ENCODE assay signal across 1 cellular context in the genomic region with DNA sequence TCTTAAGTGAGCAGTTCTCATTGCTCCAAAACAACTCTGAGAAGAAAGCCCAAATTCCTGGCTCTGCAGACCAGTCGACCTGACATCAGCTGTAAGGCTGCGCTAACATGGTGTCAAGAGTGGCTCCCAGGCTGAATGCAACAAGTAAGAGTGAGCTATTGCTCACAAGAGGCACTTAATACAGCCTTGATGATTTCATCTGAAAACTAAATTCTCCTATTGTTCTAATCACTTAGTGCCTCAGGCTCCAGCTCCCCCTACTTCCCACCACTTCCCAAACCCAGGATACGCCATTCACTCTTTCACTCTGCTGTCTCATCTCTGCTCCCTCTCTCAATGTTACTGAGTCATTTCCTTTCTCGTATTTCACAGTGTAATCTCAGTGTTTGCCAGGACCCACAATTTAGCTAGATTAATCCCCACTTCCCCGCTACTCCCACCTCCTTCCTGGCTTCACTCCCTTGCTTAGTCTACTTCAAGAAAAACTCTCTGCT.
TF ChIP-seq lines count a peak whose summit lies in the region.

No MANE protein-coding gene starts in this region.

TF ChIP-seq in HEK293, 187 proteins besides CTCF, POLR2A, EP300 and RAD21 (continued from another document and continues in another):
- TF ChIP-seq KLF17 (tag by site-specific recombination; IDR thresholded peaks at IDR 0.05) (peak; percentile 78), ZBTB48 (tag by site-specific recombination; IDR thresholded peaks at IDR 0.05) (no peak), ZNF132 (tag by site-specific recombination; IDR thresholded peaks at IDR 0.05; ENCODE audit: borderline replicate concordance) (no peak), ZNF664 (tag by site-specific recombination; IDR thresholded peaks at IDR 0.05) (no peak), IKZF3 (tag by site-specific recombination; IDR thresholded peaks at IDR 0.05) (peak; percentile 66; the same call in 1 of the 2 replicates), MZF1 (tag by site-specific recombination; IDR thresholded peaks at IDR 0.05; ENCODE audit: borderline replicate concordance) (peak; percentile 98), SP2 (tag by site-specific recombination; IDR thresholded peaks at IDR 0.05) (peak; percentile 45), ZBTB21 (tag by site-specific recombination; IDR thresholded peaks at IDR 0.05) (peak; percentile 63), ZNF645 (tag by site-specific recombination; IDR thresholded peaks at IDR 0.05) (no peak), KLF8 (tag by site-specific recombination; IDR thresholded peaks at IDR 0.05) (peak; percentile 72), SCRT2 (tag by site-specific recombination; IDR thresholded peaks at IDR 0.05) (peak; percentile 96), ZNF423 (tag by site-specific recombination; IDR thresholded peaks at IDR 0.05) (no peak), KLF10 (tag by site-specific recombination; IDR thresholded peaks at IDR 0.05) (0 out of 2 replicates have a peak, but pooled peaks have one; percentile 14), ZNF214 (tag by site-specific recombination; IDR thresholded peaks at IDR 0.05; ENCODE audit: borderline replicate concordance) (no peak), ZNF138 (tag by site-specific recombination; IDR thresholded peaks at IDR 0.05; ENCODE audit: borderline replicate concordance) (no peak), ZNF544 (tag by site-specific recombination; IDR thresholded peaks at IDR 0.05) (no peak), ZNF24 (tag by site-specific recombination; IDR thresholded peaks at IDR 0.05) (peak; percentile 87), SP3 (tag by site-specific recombination; IDR thresholded peaks at IDR 0.05) (0 out of 2 replicates have a peak, but pooled peaks have one; percentile 38), SALL2 (tag by site-specific recombination; IDR thresholded peaks at IDR 0.05; ENCODE audit: borderline replicate concordance) (no peak), EGR2 (tag by site-specific recombination; IDR thresholded peaks at IDR 0.05; ENCODE audit: low read depth) (peak; percentile 69), ZNF157 (tag by site-specific recombination; IDR thresholded peaks at IDR 0.05) (no peak), FEZF1 (tag by site-specific recombination; IDR thresholded peaks at IDR 0.05) (peak; percentile 47; the same call in 1 of the 2 replicates), ZNF76 (tag by site-specific recombination; IDR thresholded peaks at IDR 0.05; ENCODE audit: borderline replicate concordance, low read depth) (no peak), BCL11B (tag by site-specific recombination; IDR thresholded peaks at IDR 0.05; ENCODE audit: low read depth) (no peak), GLIS1 (tag by site-specific recombination; IDR thresholded peaks at IDR 0.05) (no peak), ZNF521 (tag by site-specific recombination; IDR thresholded peaks at IDR 0.05) (no peak), ZNF558 (tag by site-specific recombination; IDR thresholded peaks at IDR 0.05) (peak; percentile 47; the same call in 1 of the 2 replicates), ZNF830 (tag by site-specific recombination; IDR thresholded peaks at IDR 0.05; ENCODE audit: low read depth) (no peak), ZNF10 (tag by site-specific recombination; IDR thresholded peaks at IDR 0.05) (peak; percentile 46; the same call in 1 of the 2 replicates), KLF9 (tag by site-specific recombination; IDR thresholded peaks at IDR 0.05; ENCODE audit: low read depth) (no peak), ZNF473 (tag by site-specific recombination; IDR thresholded peaks at IDR 0.05) (no peak), ZNF777 (tag by site-specific recombination; IDR thresholded peaks at IDR 0.05; ENCODE audit: borderline replicate concordance) (no peak), ZBTB6 (tag by site-specific recombination; IDR thresholded peaks at IDR 0.05) (peak; percentile 34; the same call in 1 of the 2 replicates), ZNF311 (tag by site-specific recombination; IDR thresholded peaks at IDR 0.05; ENCODE audit: borderline replicate concordance) (no peak), ZNF626 (tag by site-specific recombination; IDR thresholded peaks at IDR 0.05) (no peak), ZBTB11 (tag by site-specific recombination; conservative IDR thresholded peaks at IDR 0.05; ENCODE audit: low read depth) (no peak), ZNF629 (tag by site-specific recombination; IDR thresholded peaks at IDR 0.05) (peak; percentile 95), ZNF768 (tag by site-specific recombination; IDR thresholded peaks at IDR 0.05) (no peak), ZNF394 (tag by site-specific recombination; IDR thresholded peaks at IDR 0.05; ENCODE audit: borderline replicate concordance) (peak; percentile 97), ZBTB17 (tag by site-specific recombination; IDR thresholded peaks at IDR 0.05) (peak; percentile 89), RBAK (tag by site-specific recombination; IDR thresholded peaks at IDR 0.05) (no peak; the same call in 1 of the 2 replicates), ZNF2 (tag by site-specific recombination; IDR thresholded peaks at IDR 0.05) (peak; percentile 62; the same call in 1 of the 2 replicates), MYNN (tag by site-specific recombination; IDR thresholded peaks at IDR 0.05; ENCODE audit: borderline replicate concordance) (no peak), TRIM28 (IDR thresholded peaks at IDR 0.05; ENCODE audit: borderline replicate concordance, low read length) (peak; percentile 85; the same call in 1 of the 2 replicates), ZNF350 (tag by site-specific recombination; IDR thresholded peaks at IDR 0.05) (no peak), ZNF184 (tag by site-specific recombination; IDR thresholded peaks at IDR 0.05) (no peak)
- TF ChIP-seq, protein P1, sequence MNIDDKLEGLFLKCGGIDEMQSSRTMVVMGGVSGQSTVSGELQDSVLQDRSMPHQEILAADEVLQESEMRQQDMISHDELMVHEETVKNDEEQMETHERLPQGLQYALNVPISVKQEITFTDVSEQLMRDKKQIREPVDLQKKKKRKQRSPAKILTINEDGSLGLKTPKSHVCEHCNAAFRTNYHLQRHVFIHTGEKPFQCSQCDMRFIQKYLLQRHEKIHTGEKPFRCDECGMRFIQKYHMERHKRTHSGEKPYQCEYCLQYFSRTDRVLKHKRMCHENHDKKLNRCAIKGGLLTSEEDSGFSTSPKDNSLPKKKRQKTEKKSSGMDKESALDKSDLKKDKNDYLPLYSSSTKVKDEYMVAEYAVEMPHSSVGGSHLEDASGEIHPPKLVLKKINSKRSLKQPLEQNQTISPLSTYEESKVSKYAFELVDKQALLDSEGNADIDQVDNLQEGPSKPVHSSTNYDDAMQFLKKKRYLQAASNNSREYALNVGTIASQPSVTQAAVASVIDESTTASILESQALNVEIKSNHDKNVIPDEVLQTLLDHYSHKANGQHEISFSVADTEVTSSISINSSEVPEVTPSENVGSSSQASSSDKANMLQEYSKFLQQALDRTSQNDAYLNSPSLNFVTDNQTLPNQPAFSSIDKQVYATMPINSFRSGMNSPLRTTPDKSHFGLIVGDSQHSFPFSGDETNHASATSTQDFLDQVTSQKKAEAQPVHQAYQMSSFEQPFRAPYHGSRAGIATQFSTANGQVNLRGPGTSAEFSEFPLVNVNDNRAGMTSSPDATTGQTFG (tag by site-specific recombination; IDR thresholded peaks at IDR 0.05; ENCODE audit: borderline replicate concordance): no peak
- TF ChIP-seq, protein P2, sequence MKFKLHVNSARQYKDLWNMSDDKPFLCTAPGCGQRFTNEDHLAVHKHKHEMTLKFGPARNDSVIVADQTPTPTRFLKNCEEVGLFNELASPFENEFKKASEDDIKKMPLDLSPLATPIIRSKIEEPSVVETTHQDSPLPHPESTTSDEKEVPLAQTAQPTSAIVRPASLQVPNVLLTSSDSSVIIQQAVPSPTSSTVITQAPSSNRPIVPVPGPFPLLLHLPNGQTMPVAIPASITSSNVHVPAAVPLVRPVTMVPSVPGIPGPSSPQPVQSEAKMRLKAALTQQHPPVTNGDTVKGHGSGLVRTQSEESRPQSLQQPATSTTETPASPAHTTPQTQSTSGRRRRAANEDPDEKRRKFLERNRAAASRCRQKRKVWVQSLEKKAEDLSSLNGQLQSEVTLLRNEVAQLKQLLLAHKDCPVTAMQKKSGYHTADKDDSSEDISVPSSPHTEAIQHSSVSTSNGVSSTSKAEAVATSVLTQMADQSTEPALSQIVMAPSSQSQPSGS (tag by site-specific recombination; IDR thresholded peaks at IDR 0.05; ENCODE audit: low read depth): 0 out of 2 replicates have a peak, but pooled peaks have one; percentile 39
- TF ChIP-seq, protein P3, sequence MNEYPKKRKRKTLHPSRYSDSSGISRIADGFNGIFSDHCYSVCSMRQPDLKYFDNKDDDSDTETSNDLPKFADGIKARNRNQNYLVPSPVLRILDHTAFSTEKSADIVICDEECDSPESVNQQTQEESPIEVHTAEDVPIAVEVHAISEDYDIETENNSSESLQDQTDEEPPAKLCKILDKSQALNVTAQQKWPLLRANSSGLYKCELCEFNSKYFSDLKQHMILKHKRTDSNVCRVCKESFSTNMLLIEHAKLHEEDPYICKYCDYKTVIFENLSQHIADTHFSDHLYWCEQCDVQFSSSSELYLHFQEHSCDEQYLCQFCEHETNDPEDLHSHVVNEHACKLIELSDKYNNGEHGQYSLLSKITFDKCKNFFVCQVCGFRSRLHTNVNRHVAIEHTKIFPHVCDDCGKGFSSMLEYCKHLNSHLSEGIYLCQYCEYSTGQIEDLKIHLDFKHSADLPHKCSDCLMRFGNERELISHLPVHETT (tag by site-specific recombination; IDR thresholded peaks at IDR 0.05): 0 out of 2 replicates have a peak, but pooled peaks have one; percentile 74
- TF ChIP-seq, protein P4, sequence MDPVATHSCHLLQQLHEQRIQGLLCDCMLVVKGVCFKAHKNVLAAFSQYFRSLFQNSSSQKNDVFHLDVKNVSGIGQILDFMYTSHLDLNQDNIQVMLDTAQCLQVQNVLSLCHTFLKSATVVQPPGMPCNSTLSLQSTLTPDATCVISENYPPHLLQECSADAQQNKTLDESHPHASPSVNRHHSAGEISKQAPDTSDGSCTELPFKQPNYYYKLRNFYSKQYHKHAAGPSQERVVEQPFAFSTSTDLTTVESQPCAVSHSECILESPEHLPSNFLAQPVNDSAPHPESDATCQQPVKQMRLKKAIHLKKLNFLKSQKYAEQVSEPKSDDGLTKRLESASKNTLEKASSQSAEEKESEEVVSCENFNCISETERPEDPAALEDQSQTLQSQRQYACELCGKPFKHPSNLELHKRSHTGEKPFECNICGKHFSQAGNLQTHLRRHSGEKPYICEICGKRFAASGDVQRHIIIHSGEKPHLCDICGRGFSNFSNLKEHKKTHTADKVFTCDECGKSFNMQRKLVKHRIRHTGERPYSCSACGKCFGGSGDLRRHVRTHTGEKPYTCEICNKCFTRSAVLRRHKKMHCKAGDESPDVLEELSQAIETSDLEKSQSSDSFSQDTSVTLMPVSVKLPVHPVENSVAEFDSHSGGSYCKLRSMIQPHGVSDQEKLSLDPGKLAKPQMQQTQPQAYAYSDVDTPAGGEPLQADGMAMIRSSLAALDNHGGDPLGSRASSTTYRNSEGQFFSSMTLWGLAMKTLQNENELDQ (tag by site-specific recombination; IDR thresholded peaks at IDR 0.05; ENCODE audit: low read depth): no peak
